In the genomic region with DNA sequence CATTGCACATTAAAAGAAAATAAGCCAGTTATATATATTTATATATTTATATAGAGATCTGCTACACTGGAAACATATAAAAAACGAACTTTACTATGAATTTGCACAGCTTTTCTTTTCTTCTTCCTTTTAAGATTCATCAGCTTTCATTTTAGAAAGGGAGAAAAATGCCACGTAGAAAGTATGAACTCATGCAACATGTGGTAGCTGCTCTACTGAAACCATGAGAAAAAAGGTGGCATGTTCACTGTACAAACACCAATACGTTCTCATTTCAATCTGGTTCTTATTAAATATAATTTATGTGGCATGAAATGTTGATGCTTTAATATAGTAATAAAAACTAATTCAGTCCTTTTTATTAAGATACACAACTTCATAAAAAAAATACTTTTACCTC, we compare ENCODE assay signal across 25 cellular contexts.
DNase-seq lines count a peak whose midpoint lies in the region; ATAC-seq lines count a peak whose summit lies in the region.
"Had no signal": no experiment of that assay in that cellular context is flagged by ENCODE, and none has a peak within 500 bp of the region (broad histone marks: within the 10 kb centered on the region; RNA-seq: fewer than 3 reads in every experiment).

No MANE protein-coding gene starts in this region.

- H3K27me3 ChIP-seq in CD4-positive, alpha-beta memory T cell (ENCODE audit: insufficient read depth, low read length), result no peaks in the 10 kb centered on the region
- H3K27me3 ChIP-seq: esophagus muscularis mucosa, heart right ventricle, MG63, tibial artery, vagina had no signal

- no peak overlapping the region for H3K27ac ChIP-seq in CD4-positive, alpha-beta memory T cell (ENCODE audit: low read depth, low read length)
- H3K27ac ChIP-seq: esophagus muscularis mucosa, heart right ventricle, tibial artery, vagina had no signal

- no peaks in the 10 kb centered on the region for H3K36me3 ChIP-seq in CD4-positive, alpha-beta memory T cell (ENCODE audit: insufficient read depth, low read length)
- H3K36me3 ChIP-seq: HAP-1 had no signal

- H3K36me3 Mint-ChIP-seq in activated CD8-positive, alpha-beta memory T cell treated with anti-CD3 and anti-CD28 coated beads, Interleukin-2, amount 10 ng/mL, durations not matched to agents 7 days and 5 days, result peaks cover 30% of the 10 kb centered on the region
- H3K36me3 Mint-ChIP-seq in CD4-positive, alpha-beta memory T cell, result no peaks in the 10 kb centered on the region
- H3K36me3 Mint-ChIP-seq in activated CD8-positive, alpha-beta T cell treated with anti-CD3 and anti-CD28 coated beads, Interleukin-2, amount 10 ng/mL, durations not matched to agents 7 days and 5 days (ENCODE audit: low read depth), result peaks cover 33% of the 10 kb centered on the region

- intact Hi-C loops in CD4-positive, alpha-beta memory T cell (cut with micrococcal nuclease), result no loop called here

- no peak overlapping the region for H3K4me3 ChIP-seq in CD4-positive, alpha-beta memory T cell (ENCODE audit: low read length in 2 of 2)
- H3K4me3 ChIP-seq: esophagus muscularis mucosa, HAP-1, heart right ventricle, MG63, tibial artery, vagina had no signal

- H3K9me3 ChIP-seq in CD4-positive, alpha-beta memory T cell (ENCODE audit: control insufficient read depth in 1 of 2, low read length in 2 of 2), result no peaks in the 10 kb centered on the region
- H3K9me3 ChIP-seq: esophagus muscularis mucosa, HAP-1, heart right ventricle, MG63, tibial artery, vagina had no signal

- H3K4me1 ChIP-seq in CD4-positive, alpha-beta memory T cell (ENCODE audit: insufficient read depth, low read length), result peaks cover 64% of the 10 kb centered on the region
- H3K4me1 ChIP-seq: esophagus muscularis mucosa, HAP-1, heart right ventricle, tibial artery, vagina had no signal

- no peaks in the 10 kb centered on the region for H3K27me3 Mint-ChIP-seq in activated CD8-positive, alpha-beta memory T cell treated with anti-CD3 and anti-CD28 coated beads, Interleukin-2, amount 10 ng/mL, durations not matched to agents 7 days and 5 days
- H3K27me3 Mint-ChIP-seq in CD4-positive, alpha-beta memory T cell, result no peaks in the 10 kb centered on the region
- H3K27me3 Mint-ChIP-seq in activated CD8-positive, alpha-beta T cell treated with anti-CD3 and anti-CD28 coated beads, Interleukin-2, amount 10 ng/mL, durations not matched to agents 7 days and 5 days (ENCODE audit: low read depth), result no peaks in the 10 kb centered on the region
- H3K27me3 Mint-ChIP-seq: dendritic cell treated with granulocyte-macrophage colony-stimulating factor and Interleukin-4, amounts not matched to agents 40 ng/mL and 50 ng/mL, for 4 days had no signal

- H3K27ac Mint-ChIP-seq in activated CD8-positive, alpha-beta memory T cell treated with anti-CD3 and anti-CD28 coated beads, Interleukin-2, amount 10 ng/mL, durations not matched to agents 7 days and 5 days, result peak overlapping the region; percentile 95
- H3K27ac Mint-ChIP-seq in CD4-positive, alpha-beta memory T cell, result peak overlapping the region in 4 of 7 donors; percentile 52 to 84 (median 77)
- H3K27ac Mint-ChIP-seq in activated CD8-positive, alpha-beta T cell treated with anti-CD3 and anti-CD28 coated beads, Interleukin-2, amount 10 ng/mL, durations not matched to agents 7 days and 5 days, result peak overlapping the region; percentile 90
- H3K27ac Mint-ChIP-seq: dendritic cell treated with granulocyte-macrophage colony-stimulating factor and Interleukin-4, amounts not matched to agents 40 ng/mL and 50 ng/mL, for 4 days had no signal

- H3K4me1 Mint-ChIP-seq in activated CD8-positive, alpha-beta memory T cell treated with anti-CD3 and anti-CD28 coated beads, Interleukin-2, amount 10 ng/mL, durations not matched to agents 7 days and 5 days, result peaks cover 66% of the 10 kb centered on the region
- peaks cover 41 to 61% (median 47%) of the 10 kb centered on the region in 4 donors for H3K4me1 Mint-ChIP-seq in CD4-positive, alpha-beta memory T cell
- H3K4me1 Mint-ChIP-seq in activated CD8-positive, alpha-beta T cell treated with anti-CD3 and anti-CD28 coated beads, Interleukin-2, amount 10 ng/mL, durations not matched to agents 7 days and 5 days (ENCODE audit: low read depth), result peaks cover 70% of the 10 kb centered on the region

- H3K4me3 Mint-ChIP-seq in activated CD8-positive, alpha-beta memory T cell treated with anti-CD3 and anti-CD28 coated beads, Interleukin-2, amount 10 ng/mL, durations not matched to agents 7 days and 5 days, result peak overlapping the region; percentile 68
- H3K4me3 Mint-ChIP-seq in CD4-positive, alpha-beta memory T cell, result peak overlapping the region in 4 of 8 donors; percentile 26 to 71 (median 50)
- peak overlapping the region; percentile 64 for H3K4me3 Mint-ChIP-seq in activated CD8-positive, alpha-beta T cell treated with anti-CD3 and anti-CD28 coated beads, Interleukin-2, amount 10 ng/mL, durations not matched to agents 7 days and 5 days
- H3K4me3 Mint-ChIP-seq: dendritic cell treated with granulocyte-macrophage colony-stimulating factor and Interleukin-4, amounts not matched to agents 40 ng/mL and 50 ng/mL, for 4 days had no signal

- POLR2A ChIA-PET in CD4-positive, alpha-beta memory T cell (lab: Charles Lee; ENCODE audit: partially characterized antibody), result interaction anchor here (0.6 to 5.5 kb wide), 9 partner anchors 17 to 647 kb away, joined by 3 to 55 read pairs (median 5); a partner anchor contains a TSS
- POLR2A ChIA-PET in activated CD8-positive, alpha-beta T cell treated with anti-CD3 and anti-CD28 coated beads, Interleukin-2, amount 10 ng/mL, durations not matched to agents 7 days and 5 days (lab: Charles Lee), result interaction anchor here (0.9 to 6.9 kb wide), 6 partner anchors 9 to 289 kb away, joined by 3 to 55 read pairs (median 18); a partner anchor contains a TSS

- no peak for ATAC-seq in activated CD8-positive, alpha-beta memory T cell treated with anti-CD3 and anti-CD28 coated beads, Interleukin-2, amount 10 ng/mL, durations not matched to agents 7 days and 5 days
- no peak for ATAC-seq in activated CD8-positive, alpha-beta T cell treated with anti-CD3 and anti-CD28 coated beads, Interleukin-2, amount 10 ng/mL, durations not matched to agents 7 days and 5 days
- ATAC-seq in HG03159 (IDR thresholded peaks at IDR 0.05; ENCODE audit: unreplicated experiment), result no peak
- ATAC-seq: heart right ventricle, left ventricle myocardium superior, right cardiac atrium had no signal

- no peak for DNase-seq in activated CD8-positive, alpha-beta memory T cell treated with anti-CD3 and anti-CD28 coated beads, Interleukin-2, amount 10 ng/mL, durations not matched to agents 7 days and 5 days
- no peak for DNase-seq in activated CD8-positive, alpha-beta memory T cell treated with anti-CD3 and anti-CD28 coated beads, Interleukin-2, amount 50 U/mL, for 4 hours
- DNase-seq in CD4-positive, alpha-beta memory T cell, result no peak
- DNase-seq in activated CD8-positive, alpha-beta T cell treated with anti-CD3 and anti-CD28 coated beads, Interleukin-2, amount 10 ng/mL, durations not matched to agents 7 days and 5 days, result no peak
- peak; percentile 15 for DNase-seq in fibroblast of peridontal ligament (ENCODE audit: extremely low read depth)
- DNase-seq in activated effector memory CD4-positive, alpha-beta T cell treated with Interleukin-2 at 50 U/mL for 16 hours, result no peak
- no peak for DNase-seq in GF-D8 (lab: John Stamatoyannopoulos, UW)
- DNase-seq: activated CD4-positive, alpha-beta T cell treated with anti-CD3 and anti-CD28 coated beads, Interleukin-2, amount 50 U/mL, for 48 hours; caudate nucleus; heart right ventricle; KG1; left ventricle myocardium superior; MG63; NCI-H1105 treated with DMSO at 0.1 percent for 48 hours; NCI-H1930; NCI-H2171 treated with DMSO at 0.1 percent for 48 hours; NCI-H510A; right cardiac atrium; stimulated activated CD4-positive, alpha-beta T cell treated with anti-CD3 and anti-CD28 coated beads, Interleukin-2, amount 100 ng/mL, for 24 hours; tibial artery had no signal

- H3K9me3 Mint-ChIP-seq in activated CD8-positive, alpha-beta memory T cell treated with anti-CD3 and anti-CD28 coated beads, Interleukin-2, amount 10 ng/mL, durations not matched to agents 7 days and 5 days (ENCODE audit: low read depth), result peaks cover 5% of the 10 kb centered on the region
- peaks cover 0 to 3% (median 0%) of the 10 kb centered on the region in 8 donors for H3K9me3 Mint-ChIP-seq in CD4-positive, alpha-beta memory T cell
- H3K9me3 Mint-ChIP-seq in activated CD8-positive, alpha-beta T cell treated with anti-CD3 and anti-CD28 coated beads, Interleukin-2, amount 10 ng/mL, durations not matched to agents 7 days and 5 days (ENCODE audit: insufficient read depth), result peaks cover 11% of the 10 kb centered on the region
- H3K9me3 Mint-ChIP-seq: dendritic cell treated with granulocyte-macrophage colony-stimulating factor and Interleukin-4, amounts not matched to agents 40 ng/mL and 50 ng/mL, for 4 days had no signal

- CTCF ChIA-PET in activated CD8-positive, alpha-beta memory T cell treated with anti-CD3 and anti-CD28 coated beads, Interleukin-2, amount 10 ng/mL, durations not matched to agents 7 days and 5 days (lab: Charles Lee), result interaction anchor here (0.8 to 4.5 kb wide), 7 partner anchors 14 to 358 kb away, joined by 3 to 25 read pairs (median 5); a partner anchor contains a TSS
- CTCF ChIA-PET in CD4-positive, alpha-beta memory T cell (lab: Charles Lee; ENCODE audit: partially characterized antibody), result interaction anchor here (1.3 to 6.5 kb wide), 5 partner anchors 19 to 115 kb away, joined by 3 to 48 read pairs (median 5); a partner anchor contains a TSS
- CTCF ChIA-PET in activated CD8-positive, alpha-beta T cell treated with anti-CD3 and anti-CD28 coated beads, Interleukin-2, amount 10 ng/mL, durations not matched to agents 7 days and 5 days (lab: Charles Lee), result interaction anchor here (0.7 to 6.0 kb wide), 8 partner anchors 16 to 114 kb away, joined by 3 to 54 read pairs (median 22); a partner anchor contains a TSS
